Comparison of ENCODE assay signal across 8 cellular contexts in the genomic region with DNA sequence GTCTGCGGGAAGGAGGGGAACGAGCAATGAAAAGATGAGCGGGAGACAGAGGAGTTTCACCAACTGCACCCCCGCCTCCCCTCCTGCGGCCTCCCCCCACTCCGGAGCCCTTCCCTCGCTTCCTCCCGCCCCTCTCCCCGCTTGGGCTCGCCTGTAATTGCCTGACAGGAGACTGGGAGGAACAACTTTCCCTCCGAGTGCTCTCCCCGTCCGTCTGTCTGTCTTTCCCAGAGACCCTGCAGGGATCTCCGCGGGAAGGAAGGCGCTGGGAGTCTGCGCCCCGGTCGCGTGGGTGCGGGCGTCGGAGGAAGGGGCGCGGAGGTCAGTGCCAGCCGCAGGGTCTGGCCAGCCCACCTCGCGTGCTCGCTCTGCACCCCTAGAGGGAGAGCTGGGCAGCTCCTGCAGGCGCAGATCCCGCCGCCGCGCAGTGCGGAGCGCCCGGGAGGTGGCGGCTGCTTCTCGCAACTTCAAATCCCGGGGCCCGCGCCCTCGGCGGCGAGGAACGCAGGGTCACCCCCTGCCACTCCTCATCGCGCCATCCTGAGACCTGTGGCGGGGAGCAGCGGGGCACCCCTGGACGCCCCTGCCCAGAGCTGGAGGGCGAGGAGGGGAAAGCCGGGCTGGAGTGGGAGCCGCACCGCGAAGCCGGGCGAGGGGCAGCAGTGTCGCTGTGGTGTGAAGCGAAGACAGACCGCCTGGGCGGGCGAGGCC. TPM values are rescaled to one million over a fixed set of nuclear protein-coding genes. Genes with fewer than 3 reads are reported as not detected.
DNase-seq lines count a peak whose midpoint lies in the region; ATAC-seq and TF ChIP-seq lines count a peak whose summit lies in the region.

No MANE protein-coding gene starts in this region.

- TF ChIP-seq EP300 in ovary (IDR thresholded peaks at IDR 0.05): no peak

- H3K4me3 ChIP-seq in NT2/D1 (ENCODE audit: insufficient read length, low read depth) (peak overlapping the region; percentile 51), heart right ventricle (peak overlapping the region; percentile 71 to 95 (median 92)), ovary (peak overlapping the region; percentile 69)

- peak overlapping the region; percentile 67 for H3K9ac ChIP-seq in NT2/D1 (ENCODE audit: insufficient read length, low read depth)

- TF ChIP-seq CTCF in GM20000 (IDR thresholded peaks at IDR 0.05; ENCODE audit: extremely low read depth, missing control alignments) (no peak), heart right ventricle (IDR thresholded peaks at IDR 0.05) (peak; percentile 42 to 88 (median 60)), ovary (IDR thresholded peaks at IDR 0.05) (peak; percentile 20 to 93 (median 74))

- 0% methylated on average over 56 to 63 of the region's 63 CpGs for WGBS in heart right ventricle, 2 donors
- WGBS in ovary, 3 donors: 0% methylated on average over 32 to 63 of the region's 63 CpGs

- DNase-seq in AML-193 (lab: John Stamatoyannopoulos, UW): peak; percentile 50 to 51
- peak; percentile 56 for DNase-seq in GM20000 (ENCODE audit: low spot score)
- peak; percentile 60 for DNase-seq in NT2/D1 (ENCODE audit: low read depth, low spot score)
- peak; percentile 80 for DNase-seq in amniotic stem cell (lab: John Stamatoyannopoulos, UW)
- DNase-seq in heart right ventricle: peak; percentile 82 to 87
- DNase-seq in ovary: peak; percentile 82 to 86 (median 83)
- no peak for DNase-seq in HPDE6-E6E7 (ENCODE audit: extremely low spot score)
- DNase-seq in NK-92 treated with Interleukin-12 subunit alpha and Interleukin-12 subunit beta, amount 100 ng/mL, for 24 hours (lab: John Stamatoyannopoulos, UW): no peak

- peak; percentile 35 for TF ChIP-seq POLR2A in ovary (IDR thresholded peaks at IDR 0.05)

- ATAC-seq in heart right ventricle: peak; percentile 68 to 88 (median 76)

- no peaks in the 10 kb centered on the region for H3K9me3 ChIP-seq in NT2/D1 (ENCODE audit: insufficient read depth, low read length)
- no peaks in the 10 kb centered on the region for H3K9me3 ChIP-seq in heart right ventricle
- no peaks in the 10 kb centered on the region for H3K9me3 ChIP-seq in ovary

- intact Hi-C loops in heart right ventricle (cut with DNase I): loop anchor here (2.0 to 10.0 kb wide), 20 partner anchors 63 to 1302 kb away; no protein-coding TSS in a partner anchor
- intact Hi-C loops in ovary (cut with DNase I): loop anchor here in 3 of 4 donors (5.0 to 10.0 kb wide), 4 partner anchors 143 to 1302 kb away; no protein-coding TSS in a partner anchor

- H3K36me3 ChIP-seq in NT2/D1 (ENCODE audit: insufficient read depth, insufficient read length, low read length): no peaks in the 10 kb centered on the region
- H3K36me3 ChIP-seq in heart right ventricle: peaks cover 0 to 5% (median 3%) of the 10 kb centered on the region in 9 donors
- no peaks in the 10 kb centered on the region for H3K36me3 ChIP-seq in ovary

- H3K4me1 ChIP-seq in NT2/D1 (ENCODE audit: insufficient read depth, insufficient read length) (no peaks in the 10 kb centered on the region), heart right ventricle (peaks cover 0 to 27% (median 17%) of the 10 kb centered on the region in 9 donors), ovary (ENCODE audit: insufficient read depth) (peaks cover 2% of the 10 kb centered on the region)

- H3K27ac ChIP-seq in heart right ventricle (peak overlapping the region; percentile 95 to 100 (median 98)), ovary (peak overlapping the region; percentile 87 to 93)

- peaks cover 72% of the 10 kb centered on the region for H3K27me3 ChIP-seq in NT2/D1 (ENCODE audit: insufficient read depth, insufficient read length)
- peaks cover 0 to 27% (median 0%) of the 10 kb centered on the region in 7 donors for H3K27me3 ChIP-seq in heart right ventricle
- no peaks in the 10 kb centered on the region for H3K27me3 ChIP-seq in ovary

RNA-seq across cellular contexts. Expression of a gene that starts 0.5 kb away (rescaled TPM):
- total RNA-seq in heart right ventricle (100 to 1,000 TPM; 132 to 229 (median 167) TPM), ovary (100 to 1,000 TPM in 1 of 7 donors, 10 to 100 TPM in 6; 39.6 to 109 (median 67.2) TPM)
- polyA plus RNA-seq in heart right ventricle (10 to 100 TPM; 45.3 to 56.0 TPM), ovary (100 to 1,000 TPM in 1 of 2 donors, 10 to 100 TPM in 1; 56.2 to 134 TPM)

Comparison
In these comparisons a context has a peak if more than half of its experiments do, and no peak if none do; other contexts are left out.
1. DNase-seq: peak in AML-193 (2 of 2), GM20000 (single experiment), NT2/D1 (single experiment), amniotic stem cell (single experiment), heart right ventricle (2 of 2) and ovary (5 of 5); none in HPDE6-E6E7 (single experiment) and NK-92 treated with Interleukin-12 subunit alpha and Interleukin-12 subunit beta, amount 100 ng/mL, for 24 hours (single experiment).
2. Peak in every context shown above with its lines, with median percentiles within 50 percentile points of each other: H3K4me3 ChIP-seq.